21 cellular contexts compared by ENCODE assay signal in genomic region chr9:124321935-124322334, GRCh38.
A peak's percentile ranks its signal among the peaks of the same experiment; 100 is the strongest.
DNase-seq lines count a peak whose midpoint lies in the region; ATAC-seq, FAIRE-seq and TF ChIP-seq lines count a peak whose summit lies in the region.
"Had no signal": no experiment of that assay in that cellular context is flagged by ENCODE, and none has a peak within 500 bp of the region (broad histone marks: within the 10 kb centered on the region; RNA-seq: fewer than 3 reads in every experiment).

No MANE protein-coding gene starts in this region.

- H3K9me3 Mint-ChIP-seq in memory B cell (no peaks in the 10 kb centered on the region), natural killer cell (no peaks in the 10 kb centered on the region)
- no peaks in the 10 kb centered on the region for H3K9me3 Mint-ChIP-seq in stimulated activated memory B cell treated with anti-CD40 and anti-IgM and Interleukin-4, amounts not matched to agents 10 μg/mL and 1 μg/mL and 100 μg/mL, for 72 hours
- H3K9me3 Mint-ChIP-seq: CD4-positive, alpha-beta memory T cell had no signal

- H3K27ac Mint-ChIP-seq in memory B cell (peak overlapping the region; percentile 78), natural killer cell (no peak overlapping the region)
- H3K27ac Mint-ChIP-seq in stimulated activated memory B cell treated with anti-CD40 and anti-IgM and Interleukin-4, amounts not matched to agents 10 μg/mL and 1 μg/mL and 100 μg/mL, for 72 hours: peak overlapping the region; percentile 80
- H3K27ac Mint-ChIP-seq: CD4-positive, alpha-beta memory T cell; H9 had no signal

- intact Hi-C loops in natural killer cell (cut with micrococcal nuclease): loop anchor here (2.0 kb wide), 1 partner anchor 195 kb away; no protein-coding TSS in a partner anchor

- H3K27ac ChIP-seq in HL-60 (replicated peaks): peak overlapping the region; percentile 59

- H3K27me3 Mint-ChIP-seq in memory B cell (no peaks in the 10 kb centered on the region), natural killer cell (ENCODE audit: low read depth in 2 of 2) (no peaks in the 10 kb centered on the region)
- no peaks in the 10 kb centered on the region for H3K27me3 Mint-ChIP-seq in stimulated activated memory B cell treated with anti-CD40 and anti-IgM and Interleukin-4, amounts not matched to agents 10 μg/mL and 1 μg/mL and 100 μg/mL, for 72 hours
- H3K27me3 Mint-ChIP-seq: B cell; CD4-positive, alpha-beta memory T cell had no signal

- no peak overlapping the region for H3K4me3 ChIP-seq in HL-60 (replicated peaks; ENCODE audit: insufficient read depth, low read length)

- ATAC-seq in memory B cell (ENCODE audit: low read depth) (no peak), natural killer cell (no peak)
- ATAC-seq in stimulated activated memory B cell treated with anti-CD40 and anti-IgM and Interleukin-4, amounts not matched to agents 10 μg/mL and 1 μg/mL and 100 μg/mL, for 72 hours: no peak

- TF ChIP-seq CTCF in HL-60 (IDR thresholded peaks at IDR 0.05; ENCODE audit: insufficient read depth, low read length) (no peak), natural killer cell (IDR thresholded peaks at IDR 0.05) (no peak)

- H3K4me3 Mint-ChIP-seq in memory B cell: no peak overlapping the region
- no peak overlapping the region for H3K4me3 Mint-ChIP-seq in stimulated activated memory B cell treated with anti-CD40 and anti-IgM and Interleukin-4, amounts not matched to agents 10 μg/mL and 1 μg/mL and 100 μg/mL, for 72 hours
- no peak overlapping the region for H3K4me3 Mint-ChIP-seq in natural killer cell
- H3K4me3 Mint-ChIP-seq: B cell; CD4-positive, alpha-beta memory T cell; H9 had no signal

- DNase-seq in HL-60 (ENCODE audit: low read depth in 1 of 2, low spot score in 1 of 2) (no peak), MV-4-11 (lab: John Stamatoyannopoulos, UW) (peak; percentile 34), memory B cell (ENCODE audit: low spot score in 2 of 2) (no peak), GM19239 (ENCODE audit: insufficient read length, low spot score) (no peak), COLO829 (ENCODE audit: low spot score) (no peak), natural killer cell (no peak)
- DNase-seq: C1 segment of cervical spinal cord; CD4-positive, alpha-beta memory T cell; COR-L47; DMS153; DMS79 treated with DMSO at 0.1 percent for 48 hours; EL; GOT3; H9 had no signal

- H3K27me3 ChIP-seq in HL-60 (ENCODE audit: insufficient read depth, poor library complexity, severe bottlenecking): no peaks in the 10 kb centered on the region

- no peak for FAIRE-seq in GM19239 (lab: Jason Lieb, UNC)
- FAIRE-seq: A204.1, D721Med, G401.6, GM12891, HTR-8/SVneo had no signal

- H3K36me3 Mint-ChIP-seq in memory B cell: peaks cover 20% of the 10 kb centered on the region
- peaks cover 52% of the 10 kb centered on the region for H3K36me3 Mint-ChIP-seq in stimulated activated memory B cell treated with anti-CD40 and anti-IgM and Interleukin-4, amounts not matched to agents 10 μg/mL and 1 μg/mL and 100 μg/mL, for 72 hours
- no peaks in the 10 kb centered on the region for H3K36me3 Mint-ChIP-seq in natural killer cell

- peaks cover 26% of the 10 kb centered on the region for H3K4me1 Mint-ChIP-seq in memory B cell
- H3K4me1 Mint-ChIP-seq in stimulated activated memory B cell treated with anti-CD40 and anti-IgM and Interleukin-4, amounts not matched to agents 10 μg/mL and 1 μg/mL and 100 μg/mL, for 72 hours: peaks cover 53% of the 10 kb centered on the region
- H3K4me1 Mint-ChIP-seq in natural killer cell: peaks cover 16 to 22% of the 10 kb centered on the region in 2 donors

Comparison
In these comparisons a context has a peak if more than half of its experiments do, and no peak if none do; other contexts are left out.
1. H3K27ac Mint-ChIP-seq: peak in memory B cell (single experiment) and stimulated activated memory B cell treated with anti-CD40 and anti-IgM and Interleukin-4, amounts not matched to agents 10 μg/mL and 1 μg/mL and 100 μg/mL, for 72 hours (single experiment); none in natural killer cell (0 of 2).